ENCODE assay signal across 18 cellular contexts in genomic region chr22:33825761-33826160, GRCh38.
A peak's percentile ranks its signal among the peaks of the same experiment; 100 is the strongest.
DNase-seq lines count a peak whose midpoint lies in the region; ATAC-seq and TF ChIP-seq lines count a peak whose summit lies in the region.
"Had no signal": no experiment of that assay in that cellular context is flagged by ENCODE, and none has a peak within 500 bp of the region (broad histone marks: within the 10 kb centered on the region; RNA-seq: fewer than 3 reads in every experiment).

No MANE protein-coding gene starts in this region.

- H3K36me3 ChIP-seq in left ventricle myocardium inferior, result no peaks in the 10 kb centered on the region
- H3K36me3 ChIP-seq: Peyer's patch had no signal

- peaks cover 37% of the 10 kb centered on the region for H3K4me1 Mint-ChIP-seq in nephron progenitor cell
- H3K4me1 Mint-ChIP-seq: CD8-positive, alpha-beta memory T cell had no signal

- H3K9me3 ChIP-seq in left ventricle myocardium inferior (replicated peaks), result no peaks in the 10 kb centered on the region
- H3K9me3 ChIP-seq: Peyer's patch had no signal

- ATAC-seq in Right ventricle myocardium superior (ENCODE audit: poor library complexity) (peak; percentile 61), GM18505 (IDR thresholded peaks at IDR 0.05; ENCODE audit: unreplicated experiment) (no peak)

- no peak for TF ChIP-seq POLR2A in GM18505 (IDR thresholded peaks at IDR 0.05; ENCODE audit: borderline replicate concordance, extremely low read depth, insufficient read depth, insufficient read length)

- H3K27me3 Mint-ChIP-seq in nephron progenitor cell (ENCODE audit: low read depth, poor library complexity), result peaks cover 1% of the 10 kb centered on the region

- H3K4me3 Mint-ChIP-seq in nephron progenitor cell, result no peak overlapping the region
- H3K4me3 Mint-ChIP-seq: CD8-positive, alpha-beta memory T cell had no signal

- DNase-seq in Right ventricle myocardium superior, result no peak
- no peak for DNase-seq in cardiac septum (ENCODE audit: low spot score)
- no peak for DNase-seq in left ventricle myocardium inferior
- no peak for DNase-seq in nephron progenitor cell
- no peak for DNase-seq in activated gamma-delta T cell (lab: John Stamatoyannopoulos, UW)
- no peak for DNase-seq in activated effector memory CD4-positive, alpha-beta T cell treated with Interleukin-2 at 50 U/mL for 16 hours
- DNase-seq: Calu3; CD8-positive, alpha-beta memory T cell; MM.1S; NCI-H1048; NCI-H1417 treated with DMSO at 0.1 percent for 48 hours; NCI-H1930; NCI-H2227 treated with DMSO at 0.1 percent for 48 hours; NCI-H510A treated with DMSO at 0.1 percent for 48 hours; NCI-H748 treated with DMSO at 0.1 percent for 48 hours; Peyer's patch had no signal

- TF ChIP-seq CTCF in left ventricle myocardium inferior (IDR thresholded peaks at IDR 0.05; ENCODE audit: borderline replicate concordance) (no peak), nephron progenitor cell (IDR thresholded peaks at IDR 0.05) (no peak)

- peaks cover 85% of the 10 kb centered on the region for H3K4me1 ChIP-seq in left ventricle myocardium inferior

- peak overlapping the region; percentile 73 for H3K27ac ChIP-seq in left ventricle myocardium inferior (replicated peaks)
- H3K27ac ChIP-seq: C4-2B, Peyer's patch had no signal

- peak overlapping the region; percentile 43 for H3K27ac Mint-ChIP-seq in nephron progenitor cell
- H3K27ac Mint-ChIP-seq: CD8-positive, alpha-beta memory T cell had no signal

- H3K4me3 ChIP-seq in left ventricle myocardium inferior, result no peak overlapping the region
- H3K4me3 ChIP-seq: Peyer's patch had no signal

- H3K36me3 Mint-ChIP-seq in nephron progenitor cell (ENCODE audit: low read depth), result peaks cover 10% of the 10 kb centered on the region
- H3K36me3 Mint-ChIP-seq: CD8-positive, alpha-beta memory T cell had no signal

- H3K9me3 Mint-ChIP-seq in nephron progenitor cell, result peaks cover 6% of the 10 kb centered on the region

- intact Hi-C loops in Right ventricle myocardium superior (cut with DNase I) (no loop called here), cardiac septum (cut with DNase I) (loop anchor here (5.0 kb wide), 1 partner anchor 42 kb away; no protein-coding TSS in a partner anchor), left ventricle myocardium inferior (cut with micrococcal nuclease) (no loop called here)

- no peaks in the 10 kb centered on the region for H3K27me3 ChIP-seq in left ventricle myocardium inferior (ENCODE audit: low read depth)
- H3K27me3 ChIP-seq: Peyer's patch had no signal
